14 cellular contexts compared by ENCODE assay signal in the genomic region with DNA sequence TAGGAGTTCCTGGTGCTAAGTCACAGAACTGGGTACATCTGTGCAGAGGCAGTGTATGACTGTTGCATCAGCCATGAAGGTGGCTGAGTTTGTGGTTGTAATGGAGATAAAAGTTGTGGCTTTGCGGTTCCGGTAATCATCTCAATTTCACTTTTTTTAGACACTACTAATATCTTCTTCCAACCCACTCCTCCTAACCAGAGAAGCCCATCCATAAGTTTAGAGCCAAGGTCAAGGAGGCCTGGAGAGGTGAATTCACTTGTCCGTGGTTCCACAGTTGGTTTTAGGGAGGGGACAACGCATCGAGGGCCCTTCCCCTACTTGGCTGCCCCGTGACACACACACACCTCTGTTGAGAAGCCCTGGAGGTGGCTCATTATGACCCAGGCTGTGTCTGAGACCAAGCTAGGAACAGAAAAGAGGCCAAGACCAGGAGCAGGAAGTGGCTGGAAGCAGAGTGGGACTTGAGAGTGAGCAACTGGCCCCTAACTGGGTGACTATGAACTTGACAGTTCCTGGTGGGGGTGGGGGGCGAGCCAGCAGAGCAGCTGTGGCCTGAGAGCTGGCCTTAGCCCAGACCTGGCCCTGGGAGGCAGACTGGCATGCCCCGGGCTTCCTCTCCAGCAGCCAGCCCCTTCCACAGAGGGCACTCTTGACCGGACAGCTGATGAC.
DNase-seq lines count a peak whose midpoint lies in the region; ATAC-seq and TF ChIP-seq lines count a peak whose summit lies in the region.
"Had no signal": no experiment of that assay in that cellular context is flagged by ENCODE, and none has a peak within 500 bp of the region (broad histone marks: within the 10 kb centered on the region; RNA-seq: fewer than 3 reads in every experiment).

No MANE protein-coding gene starts in this region.

- H3K4me1 Mint-ChIP-seq in activated CD8-positive, alpha-beta T cell treated with anti-CD3 and anti-CD28 coated beads, Interleukin-2, amount 10 ng/mL, durations not matched to agents 7 days and 5 days (ENCODE audit: low read depth): peaks cover 27% of the 10 kb centered on the region
- peaks cover 8 to 14% (median 9%) of the 10 kb centered on the region in 4 donors for H3K4me1 Mint-ChIP-seq in CD4-positive, alpha-beta memory T cell

- intact Hi-C loops in gastrocnemius medialis (cut with DNase I; ENCODE audit: low total_unique reads): no loop called here
- intact Hi-C loops in CD4-positive, alpha-beta memory T cell (cut with micrococcal nuclease): no loop called here

- no peaks in the 10 kb centered on the region for H3F3A ChIP-seq in MM.1S (ENCODE audit: insufficient read depth, low read length)

- H3K9ac ChIP-seq in MM.1S (ENCODE audit: low read length): no peak overlapping the region

- CTCF ChIA-PET in activated CD8-positive, alpha-beta T cell treated with anti-CD3 and anti-CD28 coated beads, Interleukin-2, amount 10 ng/mL, durations not matched to agents 7 days and 5 days (lab: Charles Lee): no interaction called here
- CTCF ChIA-PET in CD4-positive, alpha-beta memory T cell (lab: Charles Lee; ENCODE audit: partially characterized antibody): no interaction called here

- H3K36me3 ChIP-seq in MM.1S (replicated peaks; ENCODE audit: insufficient read depth, low read length) (no peaks in the 10 kb centered on the region), gastrocnemius medialis (no peaks in the 10 kb centered on the region)
- H3K36me3 ChIP-seq in CD4-positive, alpha-beta memory T cell (ENCODE audit: insufficient read depth, low read length): no peaks in the 10 kb centered on the region
- H3K36me3 ChIP-seq: transverse colon had no signal

- H3K4me2 ChIP-seq in MM.1S (ENCODE audit: low read depth, low read length): peak overlapping the region; percentile 28; the same call in 1 of the 2 replicates

- TF ChIP-seq CTCF in MM.1S (IDR thresholded peaks at IDR 0.05; ENCODE audit: low read length): no peak
- TF ChIP-seq CTCF in gastrocnemius medialis (IDR thresholded peaks at IDR 0.05 in 4 of 5, conservative IDR thresholded peaks at IDR 0.05 in 1 of 5): no peak

- peak overlapping the region; percentile 67 for H3K27ac Mint-ChIP-seq in activated CD8-positive, alpha-beta T cell treated with anti-CD3 and anti-CD28 coated beads, Interleukin-2, amount 10 ng/mL, durations not matched to agents 7 days and 5 days
- H3K27ac Mint-ChIP-seq in CD4-positive, alpha-beta memory T cell: no peak overlapping the region
- H3K27ac Mint-ChIP-seq: T-helper 17 cell had no signal

- H3K4me3 ChIP-seq in MM.1S (ENCODE audit: low read length) (no peak overlapping the region), gastrocnemius medialis (no peak overlapping the region)
- H3K4me3 ChIP-seq in CD4-positive, alpha-beta memory T cell (ENCODE audit: low read length in 2 of 2): no peak overlapping the region
- H3K4me3 ChIP-seq: transverse colon had no signal

- peaks cover 15% of the 10 kb centered on the region for H3K4me1 ChIP-seq in MM.1S (ENCODE audit: low read length)
- H3K4me1 ChIP-seq in gastrocnemius medialis: peaks cover 64 to 77% of the 10 kb centered on the region in 2 donors
- peaks cover 7% of the 10 kb centered on the region for H3K4me1 ChIP-seq in CD4-positive, alpha-beta memory T cell (ENCODE audit: insufficient read depth, low read length)

- H3K4me3 Mint-ChIP-seq in activated CD8-positive, alpha-beta T cell treated with anti-CD3 and anti-CD28 coated beads, Interleukin-2, amount 10 ng/mL, durations not matched to agents 7 days and 5 days: peak overlapping the region; percentile 11
- H3K4me3 Mint-ChIP-seq in CD4-positive, alpha-beta memory T cell: no peak overlapping the region
- H3K4me3 Mint-ChIP-seq: central memory CD8-positive, alpha-beta T cell; T-helper 17 cell had no signal

- no peak for TF ChIP-seq POLR2A in gastrocnemius medialis (IDR thresholded peaks at IDR 0.05)

- no peaks in the 10 kb centered on the region for H3K9me3 ChIP-seq in MM.1S (replicated peaks; ENCODE audit: insufficient read depth, low read length)
- no peaks in the 10 kb centered on the region for H3K9me3 ChIP-seq in gastrocnemius medialis
- no peaks in the 10 kb centered on the region for H3K9me3 ChIP-seq in CD4-positive, alpha-beta memory T cell (ENCODE audit: control insufficient read depth in 1 of 2, low read length in 2 of 2)
- H3K9me3 ChIP-seq: transverse colon had no signal

- in situ Hi-C loops in gastrocnemius medialis (cut with MboI; ENCODE audit: low sequenced_read_pairs in 4 of 4): no loop called here

- H3K27me3 ChIP-seq in MM.1S (replicated peaks; ENCODE audit: insufficient read depth, low read length): peaks cover 92% of the 10 kb centered on the region
- no peaks in the 10 kb centered on the region for H3K27me3 ChIP-seq in gastrocnemius medialis
- H3K27me3 ChIP-seq in CD4-positive, alpha-beta memory T cell (ENCODE audit: insufficient read depth, low read length): no peaks in the 10 kb centered on the region
- H3K27me3 ChIP-seq: transverse colon had no signal

- no peaks in the 10 kb centered on the region for H3K9me3 Mint-ChIP-seq in activated CD8-positive, alpha-beta T cell treated with anti-CD3 and anti-CD28 coated beads, Interleukin-2, amount 10 ng/mL, durations not matched to agents 7 days and 5 days (ENCODE audit: insufficient read depth)
- no peaks in the 10 kb centered on the region for H3K9me3 Mint-ChIP-seq in CD4-positive, alpha-beta memory T cell
- H3K9me3 Mint-ChIP-seq: central memory CD8-positive, alpha-beta T cell had no signal

- peak; percentile 62 for ATAC-seq in activated CD8-positive, alpha-beta T cell treated with anti-CD3 and anti-CD28 coated beads, Interleukin-2, amount 10 ng/mL, durations not matched to agents 7 days and 5 days
- ATAC-seq in gastrocnemius medialis (no peak), GM18868 (IDR thresholded peaks at IDR 0.05; ENCODE audit: unreplicated experiment) (no peak)
- ATAC-seq: T-helper 17 cell had no signal

- POLR2A ChIA-PET in activated CD8-positive, alpha-beta T cell treated with anti-CD3 and anti-CD28 coated beads, Interleukin-2, amount 10 ng/mL, durations not matched to agents 7 days and 5 days (lab: Charles Lee): no interaction called here
- POLR2A ChIA-PET in CD4-positive, alpha-beta memory T cell (lab: Charles Lee; ENCODE audit: partially characterized antibody): no interaction called here

- H3K27ac ChIP-seq in MM.1S (ENCODE audit: low read length): no peak overlapping the region
- peak overlapping the region; percentile 1 to 58 (median 23) for H3K27ac ChIP-seq in gastrocnemius medialis
- H3K27ac ChIP-seq in CD4-positive, alpha-beta memory T cell (ENCODE audit: low read depth, low read length): no peak overlapping the region
- H3K27ac ChIP-seq: transverse colon had no signal

- no peaks in the 10 kb centered on the region for H3K79me2 ChIP-seq in MM.1S (ENCODE audit: low read length)

- no peak overlapping the region for H2AFZ ChIP-seq in MM.1S (ENCODE audit: low read length)

- H3K36me3 Mint-ChIP-seq in activated CD8-positive, alpha-beta T cell treated with anti-CD3 and anti-CD28 coated beads, Interleukin-2, amount 10 ng/mL, durations not matched to agents 7 days and 5 days (ENCODE audit: low read depth): no peaks in the 10 kb centered on the region
- H3K36me3 Mint-ChIP-seq in CD4-positive, alpha-beta memory T cell: no peaks in the 10 kb centered on the region

- DNase-seq in activated CD4-positive, alpha-beta T cell treated with anti-CD3 and anti-CD28 coated beads for 48 hours: peak; percentile 35
- DNase-seq in activated CD4-positive, alpha-beta T cell treated with anti-CD3 and anti-CD28 coated beads for 1 hour: no peak
- peak; percentile 54 for DNase-seq in MM.1S
- peak; percentile 50 for DNase-seq in activated CD8-positive, alpha-beta T cell treated with anti-CD3 and anti-CD28 coated beads, Interleukin-2, amount 10 ng/mL, durations not matched to agents 7 days and 5 days
- DNase-seq in gastrocnemius medialis: peak in 1 of 2 donors; percentile 36
- no peak for DNase-seq in iPS-NIHi11 (ENCODE audit: low spot score)
- DNase-seq in CD4-positive, alpha-beta memory T cell: no peak
- DNase-seq: activated CD8-positive, alpha-beta memory T cell treated with anti-CD3 and anti-CD28 coated beads, Interleukin-2, amount 50 U/mL, for 4 hours; EL; posterior cingulate gyrus; T-helper 17 cell; transverse colon had no signal

- H3K27me3 Mint-ChIP-seq in activated CD8-positive, alpha-beta T cell treated with anti-CD3 and anti-CD28 coated beads, Interleukin-2, amount 10 ng/mL, durations not matched to agents 7 days and 5 days (ENCODE audit: low read depth): no peaks in the 10 kb centered on the region
- H3K27me3 Mint-ChIP-seq in CD4-positive, alpha-beta memory T cell: peaks cover 2 to 4% of the 10 kb centered on the region in 2 donors

- no peaks in the 10 kb centered on the region for H3K9me2 ChIP-seq in MM.1S (replicated peaks; ENCODE audit: insufficient read depth, low read length)

- 0 out of 2 replicates have a peak, but pooled peaks cover 5% of the 10 kb centered on the region for H4K20me1 ChIP-seq in MM.1S (ENCODE audit: insufficient read depth, low read length)

Comparison
In these comparisons a context has a peak if more than half of its experiments do, and no peak if none do; other contexts are left out.
1. DNase-seq: peak in activated CD4-positive, alpha-beta T cell treated with anti-CD3 and anti-CD28 coated beads for 48 hours (single experiment), MM.1S (single experiment) and activated CD8-positive, alpha-beta T cell treated with anti-CD3 and anti-CD28 coated beads, Interleukin-2, amount 10 ng/mL, durations not matched to agents 7 days and 5 days (single experiment); none in activated CD4-positive, alpha-beta T cell treated with anti-CD3 and anti-CD28 coated beads for 1 hour (single experiment), iPS-NIHi11 (single experiment) and CD4-positive, alpha-beta memory T cell (0 of 5).
2. H3K27ac ChIP-seq: peak in gastrocnemius medialis (4 of 4); none in MM.1S (single experiment) and CD4-positive, alpha-beta memory T cell (single experiment).